ENCODE assay signal across 9 cellular contexts in the genomic region with DNA sequence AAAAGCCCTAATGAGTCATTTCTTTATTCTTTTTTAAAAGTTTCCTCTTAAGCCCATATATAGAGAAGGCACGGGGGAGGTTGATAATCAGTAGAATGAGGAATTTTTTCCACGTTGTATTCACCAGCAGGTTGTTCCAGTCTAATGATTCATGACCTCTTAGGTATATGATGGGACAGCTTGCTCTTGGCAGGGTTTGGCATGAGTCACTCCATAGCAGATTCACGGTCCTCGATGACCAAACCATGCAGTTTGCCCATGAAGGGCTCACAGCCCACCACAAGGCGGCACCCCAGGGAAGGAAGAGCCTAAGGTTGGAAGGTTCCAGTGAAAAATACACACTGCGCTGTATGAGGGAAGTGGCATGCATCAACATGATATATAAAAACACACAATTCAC.
DNase-seq lines count a peak whose midpoint lies in the region; ATAC-seq, FAIRE-seq and TF ChIP-seq lines count a peak whose summit lies in the region.
"Had no signal": no experiment of that assay in that cellular context is flagged by ENCODE, and none has a peak within 500 bp of the region (broad histone marks: within the 10 kb centered on the region; RNA-seq: fewer than 3 reads in every experiment).

No MANE protein-coding gene starts in this region.

- POLR2A ChIA-PET in PC-9 (lab: Charles Lee; ENCODE audit: unreplicated experiment) (no interaction called here), HepG2 (lab: Yijun Ruan, JAX) (no interaction called here)

- H2AFZ ChIP-seq in PC-9, result no peak overlapping the region
- H2AFZ ChIP-seq in HepG2 (ENCODE audit: low read length), result no peak overlapping the region

- H3K4me3 Mint-ChIP-seq in activated naive CD8-positive, alpha-beta T cell treated with anti-CD3 and anti-CD28 coated beads, Interleukin-2, amount 50 U/mL, for 24 hours, result no peak overlapping the region
- H3K4me3 Mint-ChIP-seq: B cell had no signal

- H3K27ac ChIP-seq in PC-9 (peak overlapping the region; percentile 64), HepG2 (ENCODE audit: extremely low read length, insufficient read depth, low read length) (no peak overlapping the region)

- FAIRE-seq in HepG2 (lab: Jason Lieb, UNC) (no peak), urothelium cell line (lab: Jason Lieb, UNC) (no peak)

- no peak for TF ChIP-seq EP300 in HepG2 (IDR thresholded peaks at IDR 0.05; ENCODE audit: low read depth in 2 of 2, low read length in 2 of 2)
- no peak for TF ChIP-seq EP300 in HepG2 (CRISPR knock-in tag; IDR thresholded peaks at IDR 0.05; ENCODE audit: borderline replicate concordance)

- WGBS in HepG2 (ENCODE audit: low lambda C conversion rate), result 100% methylated on average over 2 of the region's 6 CpGs

- H3K36me3 ChIP-seq in PC-9 (ENCODE audit: low read depth), result 0 out of 2 replicates have a peak, but pooled peaks cover 6% of the 10 kb centered on the region
- 0 out of 5 replicates have a peak, but pooled peaks cover 0 to 5% of the 10 kb centered on the region in 2 experiments for H3K36me3 ChIP-seq in HepG2 (replicated peaks in 1 of 2; ENCODE audit: control insufficient read depth in 1 of 2, insufficient read depth in 2 of 2, low read length in 2 of 2)

- TF ChIP-seq POLR2A in HepG2 (IDR thresholded peaks at IDR 0.05; ENCODE audit: insufficient read depth in 1 of 2, low read depth in 2 of 2, low read length in 2 of 2), result no peak

- no TSS peak for BruUV-seq in PC-9 (replicated peaks; lab: Mats Ljungman, UMichigan)
- no TSS peak for BruUV-seq in HepG2 (replicated peaks; lab: Mats Ljungman, UMichigan)

- H3K9me2 ChIP-seq in PC-9 (ENCODE audit: insufficient read depth), result no peaks in the 10 kb centered on the region

- H3K4me3 ChIP-seq in PC-9 (no peak overlapping the region), HepG2 (replicated peaks in 1 of 3; ENCODE audit: insufficient read depth in 1 of 3, low read depth in 2 of 3, low read length in 3 of 3) (no peak overlapping the region)

- CTCF ChIA-PET in PC-9 (lab: Charles Lee), result interaction anchor here (0.5 to 0.6 kb wide), 2 partner anchors 24 to 316 kb away, joined by 4 to 6 read pairs; no protein-coding TSS in a partner anchor
- CTCF ChIA-PET in HepG2 (lab: Yijun Ruan, JAX; ENCODE audit: low intra/inter-chr PET ratio, low total read pairs), result no interaction called here

- peak; percentile 10 for DNase-seq in NCI-H1092 treated with DMSO at 0.1 percent for 48 hours (lab: John Stamatoyannopoulos, UW)
- DNase-seq in NCI-H1092 (lab: John Stamatoyannopoulos, UW), result no peak
- peak; percentile 72 to 87 for DNase-seq in PC-9
- DNase-seq in activated naive CD8-positive, alpha-beta T cell treated with anti-CD3 and anti-CD28 coated beads, Interleukin-2, amount 50 U/mL, for 24 hours, result peak; percentile 55
- peak; percentile 11 for DNase-seq in HepG2 (ENCODE audit: low spot score)
- peak; percentile 89 for DNase-seq in urothelium cell line (ENCODE audit: low spot score)

- H3K27me3 ChIP-seq in PC-9 (ENCODE audit: insufficient read depth, low read depth) (no peaks in the 10 kb centered on the region), HepG2 (ENCODE audit: control insufficient read depth in 1 of 2, insufficient read depth in 2 of 2, low read length in 2 of 2) (no peaks in the 10 kb centered on the region)

- H3K9ac ChIP-seq in HepG2 (ENCODE audit: insufficient read depth, low read depth, low read length), result no peak overlapping the region

- peaks cover 60% of the 10 kb centered on the region for H3K36me3 Mint-ChIP-seq in activated naive CD8-positive, alpha-beta T cell treated with anti-CD3 and anti-CD28 coated beads, Interleukin-2, amount 50 U/mL, for 24 hours (ENCODE audit: low read depth)

- no peaks in the 10 kb centered on the region for H3K9me3 ChIP-seq in PC-9 (ENCODE audit: insufficient read depth, low read depth)
- no peaks in the 10 kb centered on the region for H3K9me3 ChIP-seq in HepG2 (ENCODE audit: low read length)

- no peak for TF ChIP-seq RAD21 in HepG2 (CRISPR knock-in tag; IDR thresholded peaks at IDR 0.05)

- peaks cover 50% of the 10 kb centered on the region for H3K4me1 Mint-ChIP-seq in activated naive CD8-positive, alpha-beta T cell treated with anti-CD3 and anti-CD28 coated beads, Interleukin-2, amount 50 U/mL, for 24 hours
- H3K4me1 Mint-ChIP-seq: B cell had no signal

- intact Hi-C loops in PC-9 (cut with micrococcal nuclease; ENCODE audit: unreplicated experiment), result loop anchor here (1.0 to 5.0 kb wide), 2 partner anchors 307 to 503 kb away; no protein-coding TSS in a partner anchor
- intact Hi-C loops in HepG2 (cut with micrococcal nuclease; ENCODE audit: unreplicated experiment), result no loop called here

- TF ChIP-seq CTCF in PC-9 (conservative IDR thresholded peaks at IDR 0.05) (peak; percentile 57), HepG2 (CRISPR knock-in tag; IDR thresholded peaks at IDR 0.05) (peak; percentile 43)

- H4K20me1 ChIP-seq in PC-9 (ENCODE audit: insufficient read depth) (no peaks in the 10 kb centered on the region), HepG2 (ENCODE audit: insufficient read depth, low read length) (no peaks in the 10 kb centered on the region)

- H3K4me1 ChIP-seq in PC-9 (replicated peaks; ENCODE audit: insufficient read depth) (peaks cover 13% of the 10 kb centered on the region; the same call in 1 of the 2 replicates), HepG2 (ENCODE audit: insufficient read depth, low read length) (no peaks in the 10 kb centered on the region)

- H3K79me2 ChIP-seq in PC-9 (ENCODE audit: low read depth) (peaks cover 78% of the 10 kb centered on the region), HepG2 (ENCODE audit: insufficient read depth, low read length) (no peaks in the 10 kb centered on the region)

- H3K27ac Mint-ChIP-seq in activated naive CD8-positive, alpha-beta T cell treated with anti-CD3 and anti-CD28 coated beads, Interleukin-2, amount 50 U/mL, for 24 hours, result peak overlapping the region; percentile 89
- H3K27ac Mint-ChIP-seq: B cell had no signal

- H3K27me3 Mint-ChIP-seq in activated naive CD8-positive, alpha-beta T cell treated with anti-CD3 and anti-CD28 coated beads, Interleukin-2, amount 50 U/mL, for 24 hours, result no peaks in the 10 kb centered on the region
- H3K27me3 Mint-ChIP-seq: B cell had no signal

- in situ Hi-C loops in HepG2 (cut with HindIII; ENCODE audit: extremely low pct_ligation_motif_present, low pct_unique_long_range_greater_than_20kb), result no loop called here

- H3K9me3 Mint-ChIP-seq in activated naive CD8-positive, alpha-beta T cell treated with anti-CD3 and anti-CD28 coated beads, Interleukin-2, amount 50 U/mL, for 24 hours, result peaks cover under 1% of the 10 kb centered on the region

- ATAC-seq in activated naive CD8-positive, alpha-beta T cell treated with anti-CD3 and anti-CD28 coated beads, Interleukin-2, amount 50 U/mL, for 24 hours, result peak; percentile 100
- ATAC-seq in HepG2, result no peak
- ATAC-seq in GM18498 (IDR thresholded peaks at IDR 0.05; ENCODE audit: unreplicated experiment), result no peak
- no peak for ATAC-seq in HG02571 (IDR thresholded peaks at IDR 0.05; ENCODE audit: unreplicated experiment)

- no peak overlapping the region for H3K4me2 ChIP-seq in PC-9
- H3K4me2 ChIP-seq in HepG2 (ENCODE audit: low read depth, low read length), result no peak overlapping the region

- peaks cover 7% of the 10 kb centered on the region; the same call in 1 of the 2 replicates for H3F3A ChIP-seq in PC-9 (ENCODE audit: insufficient read depth, low read depth)

TF ChIP-seq in HepG2, 621 proteins besides CTCF, POLR2A, EP300 and RAD21:
- peak; percentile 61 for TF ChIP-seq STAG1 (CRISPR knock-in tag; IDR thresholded peaks at IDR 0.05)
- TF ChIP-seq SMC3 (IDR thresholded peaks at IDR 0.05; ENCODE audit: low read length), result peak; percentile 30; the same call in 1 of the 2 replicates
- TF ChIP-seq, protein P1, sequence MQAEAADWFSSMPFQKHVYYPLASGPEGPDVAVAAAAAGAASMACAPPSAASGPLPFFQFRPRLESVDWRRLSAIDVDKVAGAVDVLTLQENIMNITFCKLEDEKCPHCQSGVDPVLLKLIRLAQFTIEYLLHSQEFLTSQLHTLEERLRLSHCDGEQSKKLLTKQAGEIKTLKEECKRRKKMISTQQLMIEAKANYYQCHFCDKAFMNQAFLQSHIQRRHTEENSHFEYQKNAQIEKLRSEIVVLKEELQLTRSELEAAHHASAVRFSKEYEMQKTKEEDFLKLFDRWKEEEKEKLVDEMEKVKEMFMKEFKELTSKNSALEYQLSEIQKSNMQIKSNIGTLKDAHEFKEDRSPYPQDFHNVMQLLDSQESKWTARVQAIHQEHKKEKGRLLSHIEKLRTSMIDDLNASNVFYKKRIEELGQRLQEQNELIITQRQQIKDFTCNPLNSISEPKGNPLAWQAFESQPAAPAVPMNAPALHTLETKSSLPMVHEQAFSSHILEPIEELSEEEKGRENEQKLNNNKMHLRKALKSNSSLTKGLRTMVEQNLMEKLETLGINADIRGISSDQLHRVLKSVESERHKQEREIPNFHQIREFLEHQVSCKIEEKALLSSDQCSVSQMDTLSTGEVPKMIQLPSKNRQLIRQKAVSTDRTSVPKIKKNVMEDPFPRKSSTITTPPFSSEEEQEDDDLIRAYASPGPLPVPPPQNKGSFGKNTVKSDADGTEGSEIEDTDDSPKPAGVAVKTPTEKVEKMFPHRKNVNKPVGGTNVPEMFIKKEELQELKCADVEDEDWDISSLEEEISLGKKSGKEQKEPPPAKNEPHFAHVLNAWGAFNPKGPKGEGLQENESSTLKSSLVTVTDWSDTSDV (CRISPR knock-in tag; IDR thresholded peaks at IDR 0.05), result no peak
- TF ChIP-seq NFKB2 (CRISPR knock-in tag; IDR thresholded peaks at IDR 0.05; ENCODE audit: borderline replicate concordance), result no peak
